In the genomic region with DNA sequence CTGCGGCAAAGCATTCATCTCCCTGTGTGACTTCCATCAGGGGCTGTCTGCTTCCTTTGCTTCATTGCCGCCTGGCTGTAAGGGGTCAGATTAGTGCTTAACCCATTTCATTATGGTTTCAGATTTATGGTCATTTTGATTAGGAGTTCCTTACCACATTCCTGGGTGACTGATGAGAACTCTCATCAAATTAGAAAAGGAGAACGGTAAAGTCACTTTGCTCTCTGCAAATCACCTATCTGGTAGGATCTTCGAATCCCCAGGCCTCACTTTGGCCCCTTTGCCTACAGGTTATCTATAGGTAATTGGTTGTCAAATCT, we compare ENCODE assay signal across 11 cellular contexts. TPM values are rescaled to one million over a fixed set of nuclear protein-coding genes. Genes with fewer than 3 reads are reported as not detected.
A peak's percentile ranks its signal among the peaks of the same experiment; 100 is the strongest.
DNase-seq lines count a peak whose midpoint lies in the region; ATAC-seq and TF ChIP-seq lines count a peak whose summit lies in the region.
"Had no signal": no experiment of that assay in that cellular context is flagged by ENCODE, and none has a peak within 500 bp of the region (broad histone marks: within the 10 kb centered on the region; RNA-seq: fewer than 3 reads in every experiment).

No MANE protein-coding gene starts in this region.

- 33 to 39% methylated on average over 4 of the region's 4 CpGs for WGBS in GM23248 (ENCODE audit: low coverage in 1 of 2, low lambda C conversion rate in 2 of 2, missing lambda C conversion rate in 2 of 2), 2 experiments
- 62 to 69% (median 69%) methylated on average over 4 of the region's 4 CpGs for WGBS in psoas muscle, 3 donors
- WGBS in aorta, 2 donors: 63 to 73% methylated on average over 4 of the region's 4 CpGs

- H3K9me3 ChIP-seq in GM23248 (ENCODE audit: low read depth) (no peaks in the 10 kb centered on the region), OCI-LY3 (ENCODE audit: insufficient read depth, low read length) (peaks cover 9% of the 10 kb centered on the region), psoas muscle (no peaks in the 10 kb centered on the region), aorta (ENCODE audit: control insufficient read depth, low read length) (no peaks in the 10 kb centered on the region)

- H3K27ac ChIP-seq in GM23248: no peak overlapping the region
- H3K27ac ChIP-seq in OCI-LY3 (ENCODE audit: low read length): no peak overlapping the region
- H3K27ac ChIP-seq in psoas muscle: peak overlapping the region; percentile 41
- H3K27ac ChIP-seq in aorta (ENCODE audit: low read depth in 1 of 2, low read length in 2 of 2): no peak overlapping the region

- H2AFZ ChIP-seq in GM23248 (peak overlapping the region; percentile 59), OCI-LY3 (ENCODE audit: low read depth, low read length) (no peak overlapping the region)

- H3K4me2 ChIP-seq in GM23248 (ENCODE audit: unreplicated experiment) (no peak overlapping the region), OCI-LY3 (ENCODE audit: low read length) (peak overlapping the region; percentile 72)

- H3K9ac ChIP-seq in GM23248 (no peak overlapping the region), OCI-LY3 (ENCODE audit: low read length) (no peak overlapping the region)

- TF ChIP-seq CTCF in OCI-LY3 (IDR thresholded peaks at IDR 0.05; ENCODE audit: low read depth, low read length) (no peak), chondrocyte (IDR thresholded peaks at IDR 0.05) (no peak), psoas muscle (IDR thresholded peaks at IDR 0.05) (no peak)

- H3K36me3 Mint-ChIP-seq in chondrocyte (ENCODE audit: low read depth): peaks cover 2% of the 10 kb centered on the region

- H3K79me2 ChIP-seq in GM23248 (ENCODE audit: insufficient read depth): no peaks in the 10 kb centered on the region
- H3K79me2 ChIP-seq in OCI-LY3 (ENCODE audit: low read length): no peaks in the 10 kb centered on the region

- peak overlapping the region; percentile 23 for H3K27ac Mint-ChIP-seq in chondrocyte (ENCODE audit: unreplicated experiment)

- H3K4me1 ChIP-seq in GM23248 (ENCODE audit: insufficient read depth): peaks cover 15% of the 10 kb centered on the region
- H3K4me1 ChIP-seq in OCI-LY3 (ENCODE audit: low read length): peaks cover 26% of the 10 kb centered on the region
- H3K4me1 ChIP-seq in psoas muscle: no peaks in the 10 kb centered on the region
- no peaks in the 10 kb centered on the region for H3K4me1 ChIP-seq in aorta (ENCODE audit: control insufficient read depth in 1 of 2, insufficient read depth in 2 of 2, low read length in 2 of 2)

- no peak for ATAC-seq in psoas muscle
- no peak for ATAC-seq in aorta (ENCODE audit: low FRiP score)
- ATAC-seq in HG03025 (IDR thresholded peaks at IDR 0.05; ENCODE audit: low FRiP score, unreplicated experiment): no peak

- H3K9me2 ChIP-seq in GM23248 (ENCODE audit: insufficient read depth): no peaks in the 10 kb centered on the region

- H3K4me1 Mint-ChIP-seq in chondrocyte (ENCODE audit: low read depth): peaks cover 16% of the 10 kb centered on the region

- peaks cover 19% of the 10 kb centered on the region for H3F3A ChIP-seq in GM23248 (ENCODE audit: insufficient read depth)

- DNase-seq in GM23248 (no peak), chondrocyte (ENCODE audit: low spot score) (no peak), psoas muscle (no peak), aorta (no peak), NCI-H748 treated with DMSO at 0.1 percent for 48 hours (lab: John Stamatoyannopoulos, UW) (no peak)
- DNase-seq in stimulated activated CD4-positive, alpha-beta T cell treated with anti-CD3 and anti-CD28 coated beads, Interleukin-1b, Interleukin-23, amount 100 ng/mL, for 48 hours: no peak
- DNase-seq: cerebellar nuclear complex, NCI-H1092 treated with DMSO at 0.1 percent for 48 hours, SW 1271 had no signal

- in situ Hi-C loops in GM23248 (cut with MboI): no loop called here

- H4K20me1 ChIP-seq in GM23248 (ENCODE audit: insufficient read depth) (no peaks in the 10 kb centered on the region), OCI-LY3 (ENCODE audit: insufficient read depth, low read length) (no peaks in the 10 kb centered on the region)

- H3K36me3 ChIP-seq in GM23248 (ENCODE audit: low read depth) (no peaks in the 10 kb centered on the region), OCI-LY3 (replicated peaks; ENCODE audit: low read depth, low read length) (no peaks in the 10 kb centered on the region), psoas muscle (ENCODE audit: insufficient read depth in 1 of 2, low read depth in 1 of 2) (no peaks in the 10 kb centered on the region), aorta (ENCODE audit: control insufficient read depth in 1 of 2, insufficient read depth in 2 of 2, low read length in 1 of 2) (no peaks in the 10 kb centered on the region)

- peaks cover 5% of the 10 kb centered on the region for H3K27me3 Mint-ChIP-seq in chondrocyte (ENCODE audit: low read depth)

- intact Hi-C loops in psoas muscle (cut with DNase I): no loop called here
- intact Hi-C loops in aorta (cut with DNase I): no loop called here

- H3K4me3 ChIP-seq in GM23248 (no peak overlapping the region), OCI-LY3 (ENCODE audit: low read length) (no peak overlapping the region), psoas muscle (no peak overlapping the region), aorta (ENCODE audit: low read length in 2 of 2) (no peak overlapping the region)

- H3K9me3 Mint-ChIP-seq in chondrocyte (ENCODE audit: low read depth): peaks cover 11% of the 10 kb centered on the region

- no peak overlapping the region for H3K4me3 Mint-ChIP-seq in chondrocyte (ENCODE audit: unreplicated experiment)

- H3K27me3 ChIP-seq in GM23248 (replicated peaks; ENCODE audit: insufficient read depth): no peaks in the 10 kb centered on the region
- H3K27me3 ChIP-seq in OCI-LY3 (ENCODE audit: low read depth, low read length): peaks cover 3% of the 10 kb centered on the region; the same call in 1 of the 2 replicates
- no peaks in the 10 kb centered on the region for H3K27me3 ChIP-seq in psoas muscle (ENCODE audit: insufficient read depth in 3 of 3, low read length in 2 of 3)
- H3K27me3 ChIP-seq in aorta (ENCODE audit: control insufficient read depth in 1 of 2, insufficient read depth in 2 of 2, low read length in 1 of 2): no peaks in the 10 kb centered on the region

RNA-seq across cellular contexts. Expression of gene RCSD1, which starts 12.1 kb away (rescaled TPM):
- total RNA-seq in GM23248 (2014; rRNA removed; shearing (Covaris generic)): 0.22 TPM in 1 of 2 replicates, not detected in the other
- polyA plus RNA-seq in GM23248 (2016; fragmentation: Nextera tagmentation; extraction: Ambion mirVana) (0.15 and 0.23 TPM in 2 replicates), psoas muscle (10 to 100 TPM in 2 of 3 donors, 1 to 10 TPM in 1; 3.9 to 13.7 (median 10.4) TPM), aorta (1 to 10 TPM; 8.7 to 9.9 TPM)
- total RNA-seq in chondrocyte (1.1 to 1.4 TPM in 2 of 3 replicates, not detected in the other), psoas muscle (10 to 100 TPM in 3 of 4 donors, 1 to 10 TPM in 1; 9.9 to 34.2 (median 23.1) TPM), aorta (10 to 100 TPM; 11.2 to 17.9 TPM)
